23 cellular contexts compared by ENCODE assay signal in the genomic region with DNA sequence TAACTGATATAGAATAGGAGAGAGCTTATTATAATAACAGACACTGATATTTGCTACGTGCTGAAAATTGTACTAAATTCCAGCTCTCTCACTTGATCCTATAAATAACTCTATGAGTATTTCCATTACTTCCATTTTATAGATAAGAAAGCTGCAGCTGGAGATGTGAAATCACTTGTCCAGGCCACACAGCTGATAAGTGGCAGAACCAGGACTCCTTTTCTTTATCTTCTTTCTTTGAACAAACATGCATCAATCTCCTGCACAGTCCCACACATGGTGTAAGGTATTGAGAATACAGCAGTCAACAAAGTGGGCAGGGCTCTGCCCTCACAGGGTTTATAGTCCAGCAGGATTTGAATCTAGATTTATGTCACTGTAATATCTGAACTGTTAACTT.
A peak's percentile ranks its signal among the peaks of the same experiment; 100 is the strongest.
DNase-seq lines count a peak whose midpoint lies in the region; ATAC-seq and TF ChIP-seq lines count a peak whose summit lies in the region.
"Had no signal": no experiment of that assay in that cellular context is flagged by ENCODE, and none has a peak within 500 bp of the region (broad histone marks: within the 10 kb centered on the region; RNA-seq: fewer than 3 reads in every experiment).

No MANE protein-coding gene starts in this region.

- H2BK120ac ChIP-seq in H9 (ENCODE audit: low read depth, low read length, poor library complexity, severe bottlenecking): no peak overlapping the region

- H3K36me3 ChIP-seq in cardiac muscle cell (no peaks in the 10 kb centered on the region), heart left ventricle (no peaks in the 10 kb centered on the region), BE2C (no peaks in the 10 kb centered on the region)
- H3K36me3 ChIP-seq: BLaER1 treated with 17β-estradiol and CSF1 and Interleukin-3, amounts not matched to agents 10 nM and 100 nM had no signal

- no peak overlapping the region for H3K4me3 ChIP-seq in cardiac muscle cell
- no peak overlapping the region for H3K4me3 ChIP-seq in heart left ventricle
- H3K4me3 ChIP-seq in BE2C (ENCODE audit: low read depth, low read length): no peak overlapping the region
- H3K4me3 ChIP-seq: BLaER1 treated with 17β-estradiol and CSF1 and Interleukin-3, amounts not matched to agents 10 nM and 100 nM; GM12878 had no signal

- H3K4me2 ChIP-seq in H9 (ENCODE audit: insufficient read depth, insufficient read length, low read length): no peak overlapping the region
- H3K4me2 ChIP-seq: BLaER1 treated with 17β-estradiol and CSF1 and Interleukin-3, amounts not matched to agents 10 nM and 100 nM had no signal

- no peak overlapping the region for H3K56ac ChIP-seq in H9 (ENCODE audit: insufficient read length, low read depth, low read length)

- no peak overlapping the region for H4K8ac ChIP-seq in H9 (replicated peaks; ENCODE audit: insufficient read length, low read depth, low read length)

- H3K27me3 ChIP-seq in cardiac muscle cell: no peaks in the 10 kb centered on the region
- H3K27me3 ChIP-seq in heart left ventricle: no peaks in the 10 kb centered on the region
- H3K27me3 ChIP-seq in BE2C: no peaks in the 10 kb centered on the region
- H3K27me3 ChIP-seq in H9 (ENCODE audit: insufficient read depth, low read length): no peaks in the 10 kb centered on the region
- H3K27me3 ChIP-seq: BLaER1 treated with 17β-estradiol and CSF1 and Interleukin-3, amounts not matched to agents 10 nM and 100 nM had no signal

- ATAC-seq in heart left ventricle: no peak
- no peak for ATAC-seq in SK-N-SH treated with all-trans-retinoic acid at 6 μM for 48 hours
- no peak for ATAC-seq in GM19324 (IDR thresholded peaks at IDR 0.05; ENCODE audit: low FRiP score, unreplicated experiment)
- ATAC-seq: GM12878 had no signal

- no peaks in the 10 kb centered on the region for H4K20me1 ChIP-seq in H9 (ENCODE audit: control insufficient read depth, insufficient read depth, insufficient read length)
- H4K20me1 ChIP-seq: BLaER1 treated with 17β-estradiol and CSF1 and Interleukin-3, amounts not matched to agents 10 nM and 100 nM had no signal

- no peaks in the 10 kb centered on the region for H3K23me2 ChIP-seq in H9 (ENCODE audit: insufficient read length, low read depth, low read length, poor library complexity, severe bottlenecking)

- H4K91ac ChIP-seq in H9 (ENCODE audit: insufficient read length, low read depth, low read length): no peak overlapping the region

- no peaks in the 10 kb centered on the region for H3K27me3 Mint-ChIP-seq in H9 (ENCODE audit: low read depth)
- H3K27me3 Mint-ChIP-seq: CD4-positive, alpha-beta T cell; CD8-positive, alpha-beta memory T cell had no signal

- no peaks in the 10 kb centered on the region for H3K79me2 ChIP-seq in H9 (ENCODE audit: insufficient read depth, low read length)

- H3K4ac ChIP-seq in H9 (ENCODE audit: low read depth, low read length): no peak overlapping the region

- intact Hi-C loops in heart left ventricle (cut with DNase I): no loop called here

- no peak overlapping the region for H3K18ac ChIP-seq in H9 (ENCODE audit: insufficient read length, low read depth, low read length)

- 2 to 11% (median 5%) methylated on average over 1 of the region's 1 CpG for WGBS in heart left ventricle, 4 donors
- no CpG with 5 or more reads among the region's 1 CpG for WGBS in H9 (ENCODE audit: extremely low coverage, insufficient read length, low lambda C conversion rate)

- H3K9me3 Mint-ChIP-seq in H9: no peaks in the 10 kb centered on the region; a peak in 1 of 5 replicates

- TF ChIP-seq POLR2A in heart left ventricle (IDR thresholded peaks at IDR 0.05): no peak

- H3K9me3 ChIP-seq in cardiac muscle cell (ENCODE audit: low read depth) (no peaks in the 10 kb centered on the region), heart left ventricle (peaks cover 0 to 5% (median 0%) of the 10 kb centered on the region in 12 donors), BE2C (no peaks in the 10 kb centered on the region), H9 (ENCODE audit: control insufficient read depth, low read depth, low read length) (no peaks in the 10 kb centered on the region)
- H3K9me3 ChIP-seq: BLaER1 treated with 17β-estradiol and CSF1 and Interleukin-3, amounts not matched to agents 10 nM and 100 nM had no signal

- H3K4me1 Mint-ChIP-seq in H9: peaks cover 14 to 21% of the 10 kb centered on the region in 2 experiments
- H3K4me1 Mint-ChIP-seq: CD8-positive, alpha-beta memory T cell had no signal

- H3K4me1 ChIP-seq in cardiac muscle cell (ENCODE audit: low read depth): peaks cover 6% of the 10 kb centered on the region
- no peaks in the 10 kb centered on the region for H3K4me1 ChIP-seq in heart left ventricle
- no peaks in the 10 kb centered on the region for H3K4me1 ChIP-seq in BE2C
- H3K4me1 ChIP-seq in H9 (ENCODE audit: insufficient read depth, low read length): no peaks in the 10 kb centered on the region; the same call in 1 of the 2 replicates
- H3K4me1 ChIP-seq: BLaER1 treated with 17β-estradiol and CSF1 and Interleukin-3, amounts not matched to agents 10 nM and 100 nM had no signal

- H3K23ac ChIP-seq in H9 (ENCODE audit: insufficient read length, low read depth, low read length): no peak overlapping the region

- no peak overlapping the region for H3K14ac ChIP-seq in H9 (ENCODE audit: insufficient read depth, low read length)

- DNase-seq in cardiac muscle cell (ENCODE audit: low read depth in 1 of 2, low spot score in 1 of 2): peak in 1 of 2 donors; percentile 58
- no peak for DNase-seq in heart left ventricle
- peak; percentile 5 for DNase-seq in BE2C
- peak; percentile 81 for DNase-seq in SK-N-DZ (ENCODE audit: low spot score)
- DNase-seq in stimulated activated CD4-positive, alpha-beta T cell treated with anti-CD3 and anti-CD28 coated beads, Interleukin-15, amount 100 ng/mL, for 24 hours: no peak
- DNase-seq in H9: no peak
- DNase-seq: 8988T; ACHN; CD4-positive, alpha-beta T cell; CD8-positive, alpha-beta memory T cell; COR-L47; DMS 273 treated with DMSO at 0.1 percent for 48 hours; DMS153; DMS53; DMS79; DND-41; EL; GDM1 had no signal

- no peak overlapping the region for H2BK5ac ChIP-seq in H9 (ENCODE audit: insufficient read length, low read length)

- no peaks in the 10 kb centered on the region for H3K36me3 Mint-ChIP-seq in H9 (ENCODE audit: insufficient read depth in 1 of 3, low read depth in 3 of 3)
- H3K36me3 Mint-ChIP-seq: CD8-positive, alpha-beta memory T cell had no signal

- H2AK5ac ChIP-seq in H9 (ENCODE audit: insufficient read length, low read length): no peak overlapping the region

- H3K79me1 ChIP-seq in H9 (ENCODE audit: insufficient read depth, low read depth, low read length, poor library complexity, severe bottlenecking): no peaks in the 10 kb centered on the region

- no peak overlapping the region for H3T11ph ChIP-seq in H9 (ENCODE audit: low read length)

- H3K4me3 Mint-ChIP-seq in H9: no peak overlapping the region
- H3K4me3 Mint-ChIP-seq: CD4-positive, alpha-beta T cell; CD8-positive, alpha-beta memory T cell had no signal

- H4K5ac ChIP-seq in H9 (ENCODE audit: insufficient read length, low read depth, low read length): no peak overlapping the region

- TF ChIP-seq CTCF in cardiac muscle cell (IDR thresholded peaks at IDR 0.05; ENCODE audit: low read depth, low read length) (no peak), heart left ventricle (IDR thresholded peaks at IDR 0.05) (no peak), BE2C (IDR thresholded peaks at IDR 0.05; ENCODE audit: low read depth, low read length) (no peak), H9 (conservative IDR thresholded peaks at IDR 0.05) (no peak)

- H3K9ac ChIP-seq in H9 (ENCODE audit: extremely low read depth, insufficient read length, low read length): no peak overlapping the region
- H3K9ac ChIP-seq: BLaER1 treated with 17β-estradiol and CSF1 and Interleukin-3, amounts not matched to agents 10 nM and 100 nM had no signal

- H2BK15ac ChIP-seq in H9 (ENCODE audit: low read depth, low read length): no peak overlapping the region

- no peak overlapping the region for H3K27ac Mint-ChIP-seq in H9
- H3K27ac Mint-ChIP-seq: CD4-positive, alpha-beta T cell; CD8-positive, alpha-beta memory T cell had no signal

- no peak overlapping the region for H2AFZ ChIP-seq in H9 (ENCODE audit: low read length)

- peak overlapping the region; percentile 52 for H3K27ac ChIP-seq in cardiac muscle cell
- no peak overlapping the region for H3K27ac ChIP-seq in heart left ventricle
- H3K27ac ChIP-seq in H9 (ENCODE audit: insufficient read length, low read depth, low read length): no peak overlapping the region
- H3K27ac ChIP-seq: BLaER1 treated with 17β-estradiol and CSF1 and Interleukin-3, amounts not matched to agents 10 nM and 100 nM; C4-2B had no signal

- no peak overlapping the region for H2BK12ac ChIP-seq in H9 (ENCODE audit: insufficient read length, low read depth, low read length)

- no peak overlapping the region for H2BK20ac ChIP-seq in H9 (ENCODE audit: low read depth, low read length, poor library complexity, severe bottlenecking)

TF ChIP-seq in SK-N-SH treated with all-trans-retinoic acid at 6 μM for 48 hours, 23 proteins besides CTCF, POLR2A, EP300 and RAD21 (continues in another document):
- TF ChIP-seq TOX (CRISPR knock-in tag; IDR thresholded peaks at IDR 0.05; ENCODE audit: borderline replicate concordance): no peak
- no peak for TF ChIP-seq SNAI2 (CRISPR knock-in tag; IDR thresholded peaks at IDR 0.05)
- TF ChIP-seq TCF4 (CRISPR knock-in tag; IDR thresholded peaks at IDR 0.05; ENCODE audit: borderline replicate concordance): peak; percentile 59; the same call in 1 of the 2 replicates
- TF ChIP-seq CSDC2 (CRISPR knock-in tag; IDR thresholded peaks at IDR 0.05): no peak
- TF ChIP-seq GLIS3 (CRISPR knock-in tag; IDR thresholded peaks at IDR 0.05): no peak
- no peak for TF ChIP-seq ARNTL (CRISPR knock-in tag; IDR thresholded peaks at IDR 0.05; ENCODE audit: borderline replicate concordance, low read depth)

Comparison
In these comparisons a context has a peak if more than half of its experiments do, and no peak if none do; other contexts are left out.
1. DNase-seq: peak in BE2C (single experiment) and SK-N-DZ (single experiment); none in heart left ventricle (0 of 5), stimulated activated CD4-positive, alpha-beta T cell treated with anti-CD3 and anti-CD28 coated beads, Interleukin-15, amount 100 ng/mL, for 24 hours (single experiment) and H9 (single experiment).